1 cellular context compared by ENCODE assay signal in the genomic region with DNA sequence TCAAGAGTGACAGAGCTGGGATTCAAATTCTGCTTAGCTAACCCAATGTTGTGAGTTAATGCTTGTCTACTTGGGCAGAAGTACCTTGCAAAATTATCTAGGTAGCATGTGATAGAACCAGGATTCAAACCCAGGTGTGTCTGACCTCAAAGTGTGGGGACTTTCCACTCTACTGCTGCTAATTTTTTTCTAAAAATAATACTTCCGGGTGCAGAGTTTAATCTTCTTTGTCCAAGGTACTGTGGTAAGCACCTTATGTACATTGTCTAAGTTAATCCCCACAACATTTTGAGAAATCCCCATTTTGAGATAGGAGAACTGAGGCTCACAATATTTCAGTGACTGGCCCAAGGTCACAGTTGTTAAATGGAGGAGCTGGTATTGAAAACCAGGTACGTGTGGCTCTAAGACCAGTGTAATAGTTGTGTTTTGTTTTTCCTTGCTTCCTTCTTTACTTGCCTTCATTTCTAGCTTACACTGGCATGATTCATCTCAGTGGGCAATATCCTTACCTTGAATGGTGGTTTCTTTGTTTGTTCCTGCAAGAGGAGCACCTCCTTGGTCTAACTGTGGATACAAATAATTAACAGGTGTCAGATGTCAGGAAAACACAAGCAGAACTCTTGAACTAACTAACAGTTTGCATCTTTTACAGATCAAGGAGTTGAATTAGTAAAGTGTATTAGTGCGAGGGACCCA.
TF ChIP-seq lines count a peak whose summit lies in the region.

No MANE protein-coding gene starts in this region.

TF ChIP-seq in GM23338, 12 proteins besides CTCF, POLR2A, EP300 and RAD21:
- TF ChIP-seq, protein P1, sequence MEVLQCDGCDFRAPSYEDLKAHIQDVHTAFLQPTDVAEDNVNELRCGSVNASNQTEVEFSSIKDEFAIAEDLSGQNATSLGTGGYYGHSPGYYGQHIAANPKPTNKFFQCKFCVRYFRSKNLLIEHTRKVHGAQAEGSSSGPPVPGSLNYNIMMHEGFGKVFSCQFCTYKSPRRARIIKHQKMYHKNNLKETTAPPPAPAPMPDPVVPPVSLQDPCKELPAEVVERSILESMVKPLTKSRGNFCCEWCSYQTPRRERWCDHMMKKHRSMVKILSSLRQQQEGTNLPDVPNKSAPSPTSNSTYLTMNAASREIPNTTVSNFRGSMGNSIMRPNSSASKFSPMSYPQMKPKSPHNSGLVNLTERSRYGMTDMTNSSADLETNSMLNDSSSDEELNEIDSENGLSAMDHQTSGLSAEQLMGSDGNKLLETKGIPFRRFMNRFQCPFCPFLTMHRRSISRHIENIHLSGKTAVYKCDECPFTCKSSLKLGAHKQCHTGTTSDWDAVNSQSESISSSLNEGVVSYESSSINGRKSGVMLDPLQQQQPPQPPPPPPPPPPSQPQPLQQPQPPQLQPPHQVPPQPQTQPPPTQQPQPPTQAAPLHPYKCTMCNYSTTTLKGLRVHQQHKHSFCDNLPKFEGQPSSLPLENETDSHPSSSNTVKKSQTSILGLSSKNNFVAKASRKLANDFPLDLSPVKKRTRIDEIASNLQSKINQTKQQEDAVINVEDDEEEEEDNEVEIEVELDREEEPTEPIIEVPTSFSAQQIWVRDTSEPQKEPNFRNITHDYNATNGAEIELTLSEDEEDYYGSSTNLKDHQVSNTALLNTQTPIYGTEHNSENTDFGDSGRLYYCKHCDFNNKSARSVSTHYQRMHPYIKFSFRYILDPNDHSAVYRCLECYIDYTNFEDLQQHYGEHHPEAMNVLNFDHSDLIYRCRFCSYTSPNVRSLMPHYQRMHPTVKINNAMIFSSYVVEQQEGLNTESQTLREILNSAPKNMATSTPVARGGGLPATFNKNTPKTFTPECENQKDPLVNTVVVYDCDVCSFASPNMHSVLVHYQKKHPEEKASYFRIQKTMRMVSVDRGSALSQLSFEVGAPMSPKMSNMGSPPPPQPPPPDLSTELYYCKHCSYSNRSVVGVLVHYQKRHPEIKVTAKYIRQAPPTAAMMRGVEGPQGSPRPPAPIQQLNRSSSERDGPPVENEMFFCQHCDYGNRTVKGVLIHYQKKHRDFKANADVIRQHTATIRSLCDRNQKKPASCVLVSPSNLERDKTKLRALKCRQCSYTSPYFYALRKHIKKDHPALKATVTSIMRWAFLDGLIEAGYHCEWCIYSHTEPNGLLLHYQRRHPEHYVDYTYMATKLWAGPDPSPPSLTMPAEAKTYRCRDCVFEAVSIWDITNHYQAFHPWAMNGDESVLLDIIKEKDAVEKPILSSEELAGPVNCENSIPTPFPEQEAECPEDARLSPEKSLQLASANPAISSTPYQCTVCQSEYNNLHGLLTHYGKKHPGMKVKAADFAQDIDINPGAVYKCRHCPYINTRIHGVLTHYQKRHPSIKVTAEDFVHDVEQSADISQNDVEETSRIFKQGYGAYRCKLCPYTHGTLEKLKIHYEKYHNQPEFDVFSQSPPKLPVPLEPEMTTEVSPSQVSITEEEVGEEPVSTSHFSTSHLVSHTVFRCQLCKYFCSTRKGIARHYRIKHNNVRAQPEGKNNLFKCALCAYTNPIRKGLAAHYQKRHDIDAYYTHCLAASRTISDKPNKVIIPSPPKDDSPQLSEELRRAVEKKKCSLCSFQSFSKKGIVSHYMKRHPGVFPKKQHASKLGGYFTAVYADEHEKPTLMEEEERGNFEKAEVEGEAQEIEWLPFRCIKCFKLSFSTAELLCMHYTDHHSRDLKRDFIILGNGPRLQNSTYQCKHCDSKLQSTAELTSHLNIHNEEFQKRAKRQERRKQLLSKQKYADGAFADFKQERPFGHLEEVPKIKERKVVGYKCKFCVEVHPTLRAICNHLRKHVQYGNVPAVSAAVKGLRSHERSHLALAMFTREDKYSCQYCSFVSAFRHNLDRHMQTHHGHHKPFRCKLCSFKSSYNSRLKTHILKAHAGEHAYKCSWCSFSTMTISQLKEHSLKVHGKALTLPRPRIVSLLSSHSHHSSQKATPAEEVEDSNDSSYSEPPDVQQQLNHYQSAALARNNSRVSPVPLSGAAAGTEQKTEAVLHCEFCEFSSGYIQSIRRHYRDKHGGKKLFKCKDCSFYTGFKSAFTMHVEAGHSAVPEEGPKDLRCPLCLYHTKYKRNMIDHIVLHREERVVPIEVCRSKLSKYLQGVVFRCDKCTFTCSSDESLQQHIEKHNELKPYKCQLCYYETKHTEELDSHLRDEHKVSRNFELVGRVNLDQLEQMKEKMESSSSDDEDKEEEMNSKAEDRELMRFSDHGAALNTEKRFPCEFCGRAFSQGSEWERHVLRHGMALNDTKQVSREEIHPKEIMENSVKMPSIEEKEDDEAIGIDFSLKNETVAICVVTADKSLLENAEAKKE (CRISPR knock-in tag; IDR thresholded peaks at IDR 0.05), result no peak
- TF ChIP-seq, protein P2, sequence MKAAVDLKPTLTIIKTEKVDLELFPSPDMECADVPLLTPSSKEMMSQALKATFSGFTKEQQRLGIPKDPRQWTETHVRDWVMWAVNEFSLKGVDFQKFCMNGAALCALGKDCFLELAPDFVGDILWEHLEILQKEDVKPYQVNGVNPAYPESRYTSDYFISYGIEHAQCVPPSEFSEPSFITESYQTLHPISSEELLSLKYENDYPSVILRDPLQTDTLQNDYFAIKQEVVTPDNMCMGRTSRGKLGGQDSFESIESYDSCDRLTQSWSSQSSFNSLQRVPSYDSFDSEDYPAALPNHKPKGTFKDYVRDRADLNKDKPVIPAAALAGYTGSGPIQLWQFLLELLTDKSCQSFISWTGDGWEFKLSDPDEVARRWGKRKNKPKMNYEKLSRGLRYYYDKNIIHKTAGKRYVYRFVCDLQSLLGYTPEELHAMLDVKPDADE (IDR thresholded peaks at IDR 0.05), result no peak
- no peak for TF ChIP-seq ZNF114 (CRISPR knock-in tag; IDR thresholded peaks at IDR 0.05)
- no peak for TF ChIP-seq STAT1 (IDR thresholded peaks at IDR 0.05; ENCODE audit: unreplicated experiment)
- TF ChIP-seq EZH2phosphoT487 (IDR thresholded peaks at IDR 0.05; ENCODE audit: unreplicated experiment), result no peak
- TF ChIP-seq, protein P3, sequence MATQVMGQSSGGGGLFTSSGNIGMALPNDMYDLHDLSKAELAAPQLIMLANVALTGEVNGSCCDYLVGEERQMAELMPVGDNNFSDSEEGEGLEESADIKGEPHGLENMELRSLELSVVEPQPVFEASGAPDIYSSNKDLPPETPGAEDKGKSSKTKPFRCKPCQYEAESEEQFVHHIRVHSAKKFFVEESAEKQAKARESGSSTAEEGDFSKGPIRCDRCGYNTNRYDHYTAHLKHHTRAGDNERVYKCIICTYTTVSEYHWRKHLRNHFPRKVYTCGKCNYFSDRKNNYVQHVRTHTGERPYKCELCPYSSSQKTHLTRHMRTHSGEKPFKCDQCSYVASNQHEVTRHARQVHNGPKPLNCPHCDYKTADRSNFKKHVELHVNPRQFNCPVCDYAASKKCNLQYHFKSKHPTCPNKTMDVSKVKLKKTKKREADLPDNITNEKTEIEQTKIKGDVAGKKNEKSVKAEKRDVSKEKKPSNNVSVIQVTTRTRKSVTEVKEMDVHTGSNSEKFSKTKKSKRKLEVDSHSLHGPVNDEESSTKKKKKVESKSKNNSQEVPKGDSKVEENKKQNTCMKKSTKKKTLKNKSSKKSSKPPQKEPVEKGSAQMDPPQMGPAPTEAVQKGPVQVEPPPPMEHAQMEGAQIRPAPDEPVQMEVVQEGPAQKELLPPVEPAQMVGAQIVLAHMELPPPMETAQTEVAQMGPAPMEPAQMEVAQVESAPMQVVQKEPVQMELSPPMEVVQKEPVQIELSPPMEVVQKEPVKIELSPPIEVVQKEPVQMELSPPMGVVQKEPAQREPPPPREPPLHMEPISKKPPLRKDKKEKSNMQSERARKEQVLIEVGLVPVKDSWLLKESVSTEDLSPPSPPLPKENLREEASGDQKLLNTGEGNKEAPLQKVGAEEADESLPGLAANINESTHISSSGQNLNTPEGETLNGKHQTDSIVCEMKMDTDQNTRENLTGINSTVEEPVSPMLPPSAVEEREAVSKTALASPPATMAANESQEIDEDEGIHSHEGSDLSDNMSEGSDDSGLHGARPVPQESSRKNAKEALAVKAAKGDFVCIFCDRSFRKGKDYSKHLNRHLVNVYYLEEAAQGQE (IDR thresholded peaks at IDR 0.05; ENCODE audit: unreplicated experiment), result no peak
- no peak for TF ChIP-seq CREB1 (CRISPR knock-in tag; IDR thresholded peaks at IDR 0.05; ENCODE audit: low read depth)
- no peak for TF ChIP-seq EZH2 (IDR thresholded peaks at IDR 0.05; ENCODE audit: low read depth, unreplicated experiment)
- no peak for TF ChIP-seq ZNF331 (CRISPR knock-in tag; IDR thresholded peaks at IDR 0.05; ENCODE audit: low read depth)
